In genomic region chr3:193681631-193682030, GRCh38 we compare ENCODE assay signal across 16 cellular contexts.
"Had no signal": no experiment of that assay in that cellular context is flagged by ENCODE, and none has a peak within 500 bp of the region (broad histone marks: within the 10 kb centered on the region; RNA-seq: fewer than 3 reads in every experiment).

No MANE protein-coding gene starts in this region.

- H3K4me2 ChIP-seq: SK-N-SH had no signal

- H3K9ac ChIP-seq: SK-N-SH had no signal

- H3K27ac ChIP-seq: RWPE1 had no signal

- H3K9me3 ChIP-seq: SK-N-SH had no signal

- DNase-seq: KBM-7, NCI-H1092 treated with DMSO at 0.1 percent for 48 hours, NCI-H1436, NCI-H187, NCI-H2029, NCI-H2081 treated with DMSO at 0.1 percent for 48 hours, NCI-H2171, NCI-H345, NCI-H446 treated with DMSO at 0.1 percent for 48 hours, NCI-H510A treated with DMSO at 0.1 percent for 48 hours, NCI-H526, SHP77, SK-N-SH, SW 1271 had no signal

- ATAC-seq: Panc1 had no signal
